6 cellular contexts compared by ENCODE assay signal in genomic region chr9:133359420-133360175, GRCh38.
DNase-seq lines count a peak whose midpoint lies in the region; ATAC-seq, FAIRE-seq and TF ChIP-seq lines count a peak whose summit lies in the region.

No MANE protein-coding gene starts in this region.

- DNase-seq in RWPE1 (ENCODE audit: low spot score) (no peak), islet precursor cell (peak; percentile 69), urothelium cell line (ENCODE audit: low spot score) (no peak)

- H3K36me3 ChIP-seq in DOHH2 (ENCODE audit: control insufficient read depth, low read length) = peaks cover 55% of the 10 kb centered on the region

- POLR2A ChIA-PET in RWPE1 (lab: Yijun Ruan, JAX; ENCODE audit: low non-redundant PET) = interaction anchor here (0.6 kb wide), 1 partner anchor 13 kb away, joined by 3 read pairs; no protein-coding TSS in a partner anchor

- peaks cover 28% of the 10 kb centered on the region for H3K79me2 ChIP-seq in DOHH2 (ENCODE audit: control insufficient read depth, low read length)

- no peak overlapping the region for H3K4me2 ChIP-seq in DOHH2 (ENCODE audit: low read length)

- no peak for ATAC-seq in HG03354 (IDR thresholded peaks at IDR 0.05; ENCODE audit: poor library complexity, severe bottlenecking, unreplicated experiment)
- ATAC-seq in GM19452 (IDR thresholded peaks at IDR 0.05; ENCODE audit: unreplicated experiment) = no peak

- no peaks in the 10 kb centered on the region for H3K27me3 ChIP-seq in DOHH2 (ENCODE audit: control insufficient read depth, low read length)

- CTCF ChIA-PET in RWPE1 (lab: Yijun Ruan, JAX) = interaction anchor here (0.7 to 1.5 kb wide), 5 partner anchors 18 to 127 kb away, joined by 4 to 9 read pairs (median 5); no protein-coding TSS in a partner anchor

- H3F3A ChIP-seq in DOHH2 (ENCODE audit: control insufficient read depth, insufficient read depth) = peaks cover 19% of the 10 kb centered on the region

- H3K4me1 ChIP-seq in DOHH2 (ENCODE audit: control insufficient read depth, low read length) = peaks cover 23% of the 10 kb centered on the region

- H3K9me3 ChIP-seq in DOHH2 (ENCODE audit: control insufficient read depth, insufficient read depth, low read length) = no peaks in the 10 kb centered on the region

- no peak overlapping the region for H3K4me3 ChIP-seq in DOHH2 (ENCODE audit: low read length)

- H4K20me1 ChIP-seq in DOHH2 (ENCODE audit: control insufficient read depth, insufficient read depth, low read depth, low read length) = 0 out of 2 replicates have a peak, but pooled peaks cover 3% of the 10 kb centered on the region

- H3K27ac ChIP-seq in DOHH2 (ENCODE audit: low read depth, low read length) = no peak overlapping the region
- peak overlapping the region; percentile 75 for H3K27ac ChIP-seq in RWPE1

- H3K9me2 ChIP-seq in DOHH2 (replicated peaks; ENCODE audit: control insufficient read depth, low read length) = no peaks in the 10 kb centered on the region

- FAIRE-seq in urothelium cell line (lab: Jason Lieb, UNC) = no peak

- TF ChIP-seq CTCF in DOHH2 (IDR thresholded peaks at IDR 0.05; ENCODE audit: low read depth, low read length, poor library complexity, severe bottlenecking) (peak; percentile 34), RWPE1 (conservative IDR thresholded peaks at IDR 0.05; ENCODE audit: low read depth) (no peak; the same call in 1 of the 2 replicates)
